1 cellular context compared by ENCODE assay signal in genomic region chr12:108495054-108495453, GRCh38.
TF ChIP-seq lines count a peak whose summit lies in the region.

No MANE protein-coding gene starts in this region.

TF ChIP-seq in K562, 482 proteins besides CTCF, POLR2A, EP300 and RAD21 (continued from another document):
- TF ChIP-seq RBM25 (IDR thresholded peaks at IDR 0.05; ENCODE audit: low read depth, low read length, severe bottlenecking), result no peak
- TF ChIP-seq, protein P1, sequence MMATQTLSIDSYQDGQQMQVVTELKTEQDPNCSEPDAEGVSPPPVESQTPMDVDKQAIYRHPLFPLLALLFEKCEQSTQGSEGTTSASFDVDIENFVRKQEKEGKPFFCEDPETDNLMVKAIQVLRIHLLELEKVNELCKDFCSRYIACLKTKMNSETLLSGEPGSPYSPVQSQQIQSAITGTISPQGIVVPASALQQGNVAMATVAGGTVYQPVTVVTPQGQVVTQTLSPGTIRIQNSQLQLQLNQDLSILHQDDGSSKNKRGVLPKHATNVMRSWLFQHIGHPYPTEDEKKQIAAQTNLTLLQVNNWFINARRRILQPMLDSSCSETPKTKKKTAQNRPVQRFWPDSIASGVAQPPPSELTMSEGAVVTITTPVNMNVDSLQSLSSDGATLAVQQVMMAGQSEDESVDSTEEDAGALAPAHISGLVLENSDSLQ (IDR thresholded peaks at IDR 0.05), result peak; percentile 79
TF ChIP-seq in K562: peak in this region for 8.
